Comparison of ENCODE assay signal across 2 cellular contexts in genomic region chr17:74745548-74746177, GRCh38.
A peak's percentile ranks its signal among the peaks of the same experiment; 100 is the strongest.
TF ChIP-seq lines count a peak whose summit lies in the region.

No MANE protein-coding gene starts in this region.

TF ChIP-seq in HEK293, 187 proteins besides CTCF, POLR2A, EP300 and RAD21:
- TF ChIP-seq ZNF660 (tag by site-specific recombination; IDR thresholded peaks at IDR 0.05) (no peak), ZNF623 (tag by site-specific recombination; IDR thresholded peaks at IDR 0.05) (no peak), ZNF2 (tag by site-specific recombination; IDR thresholded peaks at IDR 0.05) (no peak), ZNF211 (tag by site-specific recombination; IDR thresholded peaks at IDR 0.05; ENCODE audit: low read depth) (no peak), ZNF664 (tag by site-specific recombination; IDR thresholded peaks at IDR 0.05) (peak; percentile 88), ZNF530 (tag by site-specific recombination; IDR thresholded peaks at IDR 0.05; ENCODE audit: low read depth) (no peak)

TF ChIP-seq in H1, 55 proteins besides CTCF, POLR2A, EP300 and RAD21:
- TF ChIP-seq RXRA (IDR thresholded peaks at IDR 0.05; ENCODE audit: insufficient read depth, low read depth, low read length) (no peak), POU5F1 (IDR thresholded peaks at IDR 0.05; ENCODE audit: low read depth, low read length) (0 out of 2 replicates have a peak, but pooled peaks have one; percentile 9)
